1 cellular context compared by ENCODE assay signal in genomic region chr5:176899946-176900782, GRCh38.
TF ChIP-seq lines count a peak whose summit lies in the region.

No MANE protein-coding gene starts in this region.

TF ChIP-seq in K562, 482 proteins besides CTCF, POLR2A, EP300 and RAD21 (continued from another document):
- no peak for TF ChIP-seq ZNF398 (CRISPR knock-in tag; IDR thresholded peaks at IDR 0.05)
